ENCODE assay signal across 8 cellular contexts in genomic region chr1:224357626-224358124, GRCh38. TPM values are rescaled to one million over a fixed set of nuclear protein-coding genes. Genes with fewer than 3 reads are reported as not detected.
DNase-seq lines count a peak whose midpoint lies in the region; ATAC-seq and TF ChIP-seq lines count a peak whose summit lies in the region.

No MANE protein-coding gene starts in this region.

- DNase-seq in DMS 273 (lab: John Stamatoyannopoulos, UW; ENCODE audit: unreplicated experiment) (peak; percentile 55), DMS 273 treated with DMSO at 0.1 percent for 48 hours (lab: John Stamatoyannopoulos, UW) (no peak), PC-3 (peak; percentile 24), endothelial cell (ENCODE audit: low spot score) (no peak), omental fat pad (ENCODE audit: low spot score) (no peak), medulla oblongata (ENCODE audit: extremely low spot score) (no peak)

- H3K9me2 ChIP-seq in PC-3 (replicated peaks; ENCODE audit: low read length), result no peaks in the 10 kb centered on the region

- peak overlapping the region; percentile 97 for H2AFZ ChIP-seq in PC-3 (ENCODE audit: low read length)

- peak overlapping the region; percentile 1 for H3K27ac ChIP-seq in PC-3 (ENCODE audit: low read length)

- H3K9me3 ChIP-seq in PC-3 (ENCODE audit: low read length), result no peaks in the 10 kb centered on the region

- H3K27ac Mint-ChIP-seq in endothelial cell (ENCODE audit: unreplicated experiment), result peak overlapping the region; percentile 28

- H3K27me3 Mint-ChIP-seq in endothelial cell (ENCODE audit: unreplicated experiment), result peaks cover 5% of the 10 kb centered on the region

- intact Hi-C loops in PC-3 (cut with micrococcal nuclease), result loop anchor here (2.0 kb wide), 1 partner anchor 75 kb away; no protein-coding TSS in a partner anchor

- H3K4me3 ChIP-seq in PC-3 (ENCODE audit: low read length), result peak overlapping the region; percentile 68

- CTCF ChIA-PET in PC-3 (lab: Charles Lee), result no interaction called here

- H3K36me3 ChIP-seq in PC-3 (ENCODE audit: low read depth, low read length), result no peaks in the 10 kb centered on the region

- H3K4me1 Mint-ChIP-seq in endothelial cell (ENCODE audit: unreplicated experiment), result peaks cover 16% of the 10 kb centered on the region

- peaks cover 8% of the 10 kb centered on the region for H3K36me3 Mint-ChIP-seq in endothelial cell (ENCODE audit: low read depth, unreplicated experiment)

- H3K9ac ChIP-seq in PC-3 (ENCODE audit: low read length), result peak overlapping the region; percentile 83

- H3K79me2 ChIP-seq in PC-3 (ENCODE audit: low read length), result peaks cover 60% of the 10 kb centered on the region

- POLR2A ChIA-PET in PC-3 (lab: Charles Lee; ENCODE audit: unreplicated experiment), result interaction anchor here (0.6 kb wide), 2 partner anchors 142 to 525 kb away, joined by 3 read pairs; no protein-coding TSS in a partner anchor

- H3F3A ChIP-seq in PC-3 (ENCODE audit: low read length, unreplicated experiment), result no peaks in the 10 kb centered on the region

- peak; percentile 4; the same call in 1 of the 2 replicates for ATAC-seq in PC-3
- ATAC-seq in omental fat pad (ENCODE audit: low FRiP score), result peak; percentile 47
- ATAC-seq in HG02981 (IDR thresholded peaks at IDR 0.05; ENCODE audit: unreplicated experiment), result no peak
- ATAC-seq in HG03442 (IDR thresholded peaks at IDR 0.05; ENCODE audit: unreplicated experiment), result no peak

- H3K27me3 ChIP-seq in PC-3 (ENCODE audit: low read length), result no peaks in the 10 kb centered on the region

- H3K4me2 ChIP-seq in PC-3 (ENCODE audit: low read length), result peak overlapping the region; percentile 82

- BruUV-seq in PC-3 (replicated peaks; lab: Mats Ljungman, UMichigan), result TSS peak; percentile 57

- H3K9me3 Mint-ChIP-seq in endothelial cell (ENCODE audit: unreplicated experiment), result no peaks in the 10 kb centered on the region

- TF ChIP-seq CTCF in PC-3 (conservative IDR thresholded peaks at IDR 0.05; ENCODE audit: low read depth, low read length), result no peak
- TF ChIP-seq CTCF in endothelial cell (IDR thresholded peaks at IDR 0.05; ENCODE audit: unreplicated experiment), result no peak
- no peak for TF ChIP-seq CTCF in omental fat pad (IDR thresholded peaks at IDR 0.05)

- H3K4me3 Mint-ChIP-seq in endothelial cell (ENCODE audit: unreplicated experiment), result peak overlapping the region; percentile 95

- no peaks in the 10 kb centered on the region for H4K20me1 ChIP-seq in PC-3 (ENCODE audit: low read length)

- peaks cover 14% of the 10 kb centered on the region for H3K4me1 ChIP-seq in PC-3 (ENCODE audit: insufficient read depth, low read length)

RNA-seq across cellular contexts. Expression of gene CNIH4, which starts 1.0 kb away (rescaled TPM):
- total RNA-seq in PC-3 (2014; rRNA removed) (49.2 and 89.9 TPM in 2 replicates), endothelial cell (ENCODE audit: unreplicated experiment) (59.9 TPM), omental fat pad (10 to 100 TPM; 32.2 to 63.8 (median 35.7) TPM)

RNA-seq across cellular contexts. Expression of gene NVL, which starts 27.7 kb away (rescaled TPM):
- 26.6 and 37.1 TPM in 2 replicates for total RNA-seq in PC-3 (2014; rRNA removed)
- 44.5 TPM for total RNA-seq in endothelial cell (ENCODE audit: unreplicated experiment)
- total RNA-seq in omental fat pad, result 10 to 100 TPM in 3 of 4 donors, 1 to 10 TPM in 1; 10.0 to 21.9 (median 17.3) TPM

Comparison
In these comparisons a context has a peak if more than half of its experiments do, and no peak if none do; other contexts are left out.
1. DNase-seq: peak in DMS 273 (single experiment) and PC-3 (single experiment); none in DMS 273 treated with DMSO at 0.1 percent for 48 hours (single experiment), endothelial cell (single experiment), omental fat pad (single experiment) and medulla oblongata (single experiment).
2. ATAC-seq: peak in PC-3 (single experiment) and omental fat pad (single experiment); none in HG02981 (single experiment) and HG03442 (single experiment).